9 cellular contexts compared by ENCODE assay signal in the genomic region with DNA sequence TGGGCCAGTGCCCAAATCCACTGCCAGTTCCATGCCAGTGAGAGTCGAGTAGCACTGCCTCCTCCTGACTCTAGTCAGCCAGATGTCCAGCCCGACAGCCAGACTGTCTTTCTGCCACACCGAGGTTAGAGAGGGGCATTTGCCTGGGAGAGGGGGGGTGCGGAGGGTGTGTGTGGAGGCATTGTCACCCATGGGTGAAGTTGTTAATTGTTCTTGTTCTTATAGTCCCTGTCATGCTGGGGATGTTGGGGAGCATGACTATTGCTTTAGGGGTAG. TPM values are rescaled to one million over a fixed set of nuclear protein-coding genes. Genes with fewer than 3 reads are reported as not detected.
DNase-seq lines count a peak whose midpoint lies in the region; ATAC-seq and TF ChIP-seq lines count a peak whose summit lies in the region.
"Had no signal": no experiment of that assay in that cellular context is flagged by ENCODE, and none has a peak within 500 bp of the region (broad histone marks: within the 10 kb centered on the region; RNA-seq: fewer than 3 reads in every experiment).

No MANE protein-coding gene starts in this region.

- peak overlapping the region; percentile 100 for H3K4me3 ChIP-seq in GM23338
- peak overlapping the region; percentile 67 to 76 for H3K4me3 ChIP-seq in gastroesophageal sphincter
- H3K4me3 ChIP-seq in skeletal muscle satellite cell (ENCODE audit: low read length), result peak overlapping the region; percentile 89

- WGBS in gastroesophageal sphincter (ENCODE audit: low coverage in 1 of 2), 2 donors, result 17% methylated on average over 1 of the region's 4 CpGs; no CpG with 5 or more reads in 1 of the 2 donors

- peaks cover 39% of the 10 kb centered on the region for H3K36me3 Mint-ChIP-seq in GM23338 (ENCODE audit: low read depth)
- H3K36me3 Mint-ChIP-seq in activated CD4-positive, alpha-beta memory T cell treated with anti-CD3 and anti-CD28 coated beads for 36 hours, result peaks cover 13% of the 10 kb centered on the region

- H2AFZ ChIP-seq in GM23338, result no peak overlapping the region

- CTCF ChIA-PET in activated CD4-positive, alpha-beta memory T cell treated with anti-CD3 and anti-CD28 coated beads for 36 hours (lab: Charles Lee), result interaction anchor here (0.6 to 6.2 kb wide), 6 partner anchors 11 to 146 kb away, joined by 3 to 82 read pairs (median 10); a partner anchor contains a TSS

- H3K27ac ChIP-seq in GM23338 (ENCODE audit: low read depth), result no peak overlapping the region
- H3K27ac ChIP-seq in gastroesophageal sphincter, result peak overlapping the region in 3 of 4 donors; percentile 90 to 96 (median 93)

- H3K9me3 ChIP-seq in gastroesophageal sphincter (no peaks in the 10 kb centered on the region), skeletal muscle satellite cell (replicated peaks; ENCODE audit: low read length) (no peaks in the 10 kb centered on the region)

- H3K9ac ChIP-seq in skeletal muscle satellite cell (ENCODE audit: low read depth, low read length), result peak overlapping the region; percentile 94

- H3K9me2 ChIP-seq in GM23338 (ENCODE audit: insufficient read depth), result no peaks in the 10 kb centered on the region

- peaks cover 30% of the 10 kb centered on the region for H4K20me1 ChIP-seq in GM23338 (replicated peaks; ENCODE audit: insufficient read depth)

- DNase-seq in GM23338 (ENCODE audit: low spot score) (no peak), iPS-NIHi7 (ENCODE audit: extremely low spot score) (no peak), DMS79 (lab: John Stamatoyannopoulos, UW) (no peak)
- DNase-seq in activated CD4-positive, alpha-beta memory T cell treated with anti-CD3 and anti-CD28 coated beads for 36 hours, result peak; percentile 7
- DNase-seq: NCI-H345 had no signal

- H3K4me2 ChIP-seq in GM23338, result peak overlapping the region; percentile 99
- H3K4me2 ChIP-seq in skeletal muscle satellite cell (ENCODE audit: low read length), result peak overlapping the region; percentile 89

- H3K9me3 Mint-ChIP-seq in GM23338, result no peaks in the 10 kb centered on the region
- H3K9me3 Mint-ChIP-seq in activated CD4-positive, alpha-beta memory T cell treated with anti-CD3 and anti-CD28 coated beads for 36 hours, result no peaks in the 10 kb centered on the region

- H3K27me3 Mint-ChIP-seq in GM23338 (ENCODE audit: insufficient read depth, low read depth, poor library complexity), result peaks cover 4% of the 10 kb centered on the region
- H3K27me3 Mint-ChIP-seq in activated CD4-positive, alpha-beta memory T cell treated with anti-CD3 and anti-CD28 coated beads for 36 hours, result no peaks in the 10 kb centered on the region

- H3K4me1 ChIP-seq in GM23338 (ENCODE audit: insufficient read depth) (peaks cover 30% of the 10 kb centered on the region), gastroesophageal sphincter (peaks cover 0 to 49% (median 29%) of the 10 kb centered on the region in 3 donors), skeletal muscle satellite cell (ENCODE audit: control insufficient read depth, insufficient read depth, low read length) (peaks cover 32% of the 10 kb centered on the region)

- H3K36me3 ChIP-seq in GM23338 (ENCODE audit: insufficient read depth) (peaks cover 8% of the 10 kb centered on the region), gastroesophageal sphincter (peaks cover 0 to 51% of the 10 kb centered on the region in 2 donors), skeletal muscle satellite cell (ENCODE audit: insufficient read depth, low read length) (peaks cover 43% of the 10 kb centered on the region)

- H3K27me3 ChIP-seq in GM23338 (ENCODE audit: insufficient read depth) (no peaks in the 10 kb centered on the region), gastroesophageal sphincter (no peaks in the 10 kb centered on the region), skeletal muscle satellite cell (ENCODE audit: control insufficient read depth, insufficient read depth, low read length) (no peaks in the 10 kb centered on the region)

- peak overlapping the region; percentile 90 for H3K4me3 Mint-ChIP-seq in GM23338
- H3K4me3 Mint-ChIP-seq in activated CD4-positive, alpha-beta memory T cell treated with anti-CD3 and anti-CD28 coated beads for 36 hours, result peak overlapping the region; percentile 93

- no peak overlapping the region for H3K27ac Mint-ChIP-seq in GM23338
- H3K27ac Mint-ChIP-seq in activated CD4-positive, alpha-beta memory T cell treated with anti-CD3 and anti-CD28 coated beads for 36 hours, result peak overlapping the region; percentile 88

- peaks cover 35% of the 10 kb centered on the region for H3K79me2 ChIP-seq in GM23338 (replicated peaks; ENCODE audit: insufficient read depth)

- TF ChIP-seq EP300 in gastroesophageal sphincter (IDR thresholded peaks at IDR 0.05), result no peak

- intact Hi-C loops in activated CD4-positive, alpha-beta memory T cell treated with anti-CD3 and anti-CD28 coated beads for 36 hours (cut with micrococcal nuclease), result no loop called here

- TF ChIP-seq POLR2A in gastroesophageal sphincter (IDR thresholded peaks at IDR 0.05), result no peak

- POLR2A ChIA-PET in activated CD4-positive, alpha-beta memory T cell treated with anti-CD3 and anti-CD28 coated beads for 36 hours (lab: Charles Lee), result interaction anchor here (2.9 to 3.1 kb wide), 2 partner anchors 14 to 18 kb away, joined by 11 to 20 read pairs; a partner anchor contains a TSS

- peaks cover 24% of the 10 kb centered on the region for H3K4me1 Mint-ChIP-seq in GM23338
- H3K4me1 Mint-ChIP-seq in activated CD4-positive, alpha-beta memory T cell treated with anti-CD3 and anti-CD28 coated beads for 36 hours (ENCODE audit: low read depth), result peaks cover 37% of the 10 kb centered on the region

- ATAC-seq in GM23338, result no peak
- ATAC-seq in gastroesophageal sphincter, result no peak
- no peak for ATAC-seq in GM21423 (IDR thresholded peaks at IDR 0.05; ENCODE audit: unreplicated experiment)
- ATAC-seq in HG03196 (IDR thresholded peaks at IDR 0.05; ENCODE audit: unreplicated experiment), result no peak

- TF ChIP-seq CTCF in GM23338 (conservative IDR thresholded peaks at IDR 0.05; ENCODE audit: low read depth in 2 of 2), result no peak
- TF ChIP-seq CTCF in gastroesophageal sphincter (IDR thresholded peaks at IDR 0.05), result no peak

- peaks cover 17% of the 10 kb centered on the region for H3F3A ChIP-seq in GM23338 (replicated peaks; ENCODE audit: low read depth)

TF ChIP-seq in GM23338, 12 proteins besides CTCF, POLR2A, EP300 and RAD21 (continues in another document):
- TF ChIP-seq POLR2AphosphoS5 (IDR thresholded peaks at IDR 0.05; ENCODE audit: low read depth), result no peak
- TF ChIP-seq EZH2 (IDR thresholded peaks at IDR 0.05; ENCODE audit: low read depth, unreplicated experiment), result no peak
- no peak for TF ChIP-seq JUNB (IDR thresholded peaks at IDR 0.05; ENCODE audit: unreplicated experiment)
- no peak for TF ChIP-seq ZNF331 (CRISPR knock-in tag; IDR thresholded peaks at IDR 0.05; ENCODE audit: low read depth)
- TF ChIP-seq EZH2phosphoT487 (IDR thresholded peaks at IDR 0.05; ENCODE audit: unreplicated experiment), result no peak

RNA-seq across cellular contexts. Expression of a gene that starts 1.1 kb away (rescaled TPM):
- 12.9 and 16.0 TPM in 2 replicates for total RNA-seq in GM23338 (2014; rRNA removed; shearing (Covaris generic))
- 2.7 and 2.8 TPM in 2 replicates for polyA plus RNA-seq in GM23338 (2016; fragmentation: Nextera tagmentation; extraction: Ambion mirVana)
- total RNA-seq in activated CD4-positive, alpha-beta memory T cell treated with anti-CD3 and anti-CD28 coated beads for 36 hours, result 10 to 100 TPM; 17.4 to 18.0 TPM
- 10 to 100 TPM; 19.7 to 34.4 (median 23.4) TPM for total RNA-seq in gastroesophageal sphincter
- total RNA-seq in skeletal muscle satellite cell (2012; rRNA removed), result 10.0 and 11.9 TPM in 2 replicates

RNA-seq across cellular contexts. Expression of a gene that starts 1.2 kb away (rescaled TPM):
- 80.1 and 80.2 TPM in 2 replicates for total RNA-seq in GM23338 (2014; rRNA removed; shearing (Covaris generic))
- 32.1 and 32.8 TPM in 2 replicates for polyA plus RNA-seq in GM23338 (2016; fragmentation: Nextera tagmentation; extraction: Ambion mirVana)
- 10 to 100 TPM; 30.4 to 30.7 TPM for total RNA-seq in activated CD4-positive, alpha-beta memory T cell treated with anti-CD3 and anti-CD28 coated beads for 36 hours
- 10 to 100 TPM; 35.3 to 81.1 (median 54.3) TPM for total RNA-seq in gastroesophageal sphincter
- total RNA-seq in skeletal muscle satellite cell (2012; rRNA removed), result 17.7 and 22.1 TPM in 2 replicates

RNA-seq across cellular contexts. Expression of a gene that starts 3.9 kb away (rescaled TPM):
- not detected in 2 replicates for total RNA-seq in GM23338 (2014; rRNA removed; shearing (Covaris generic))
- 0.57 and 0.81 TPM in 2 replicates for polyA plus RNA-seq in GM23338 (2016; fragmentation: Nextera tagmentation; extraction: Ambion mirVana)
- total RNA-seq in activated CD4-positive, alpha-beta memory T cell treated with anti-CD3 and anti-CD28 coated beads for 36 hours, result not detected
- total RNA-seq in gastroesophageal sphincter, result 1 to 10 TPM in 1 of 4 donors, not detected in 3; 2.0 TPM
- not detected in 2 replicates for total RNA-seq in skeletal muscle satellite cell (2012; rRNA removed)

RNA-seq across cellular contexts. Expression of a gene that starts 17.7 kb away (rescaled TPM):
- 24.9 and 32.4 TPM in 2 replicates for total RNA-seq in GM23338 (2014; rRNA removed; shearing (Covaris generic))
- polyA plus RNA-seq in GM23338 (2016; fragmentation: Nextera tagmentation; extraction: Ambion mirVana), result 19.2 and 20.3 TPM in 2 replicates
- total RNA-seq in activated CD4-positive, alpha-beta memory T cell treated with anti-CD3 and anti-CD28 coated beads for 36 hours, result 10 to 100 TPM; 27.7 to 29.9 TPM
- total RNA-seq in gastroesophageal sphincter, result 100 to 1,000 TPM in 1 of 4 donors, 10 to 100 TPM in 3; 75.0 to 104 (median 83.7) TPM
- 72.5 and 82.8 TPM in 2 replicates for total RNA-seq in skeletal muscle satellite cell (2012; rRNA removed)

RNA-seq across cellular contexts. Expression of a gene that starts 18.2 kb away (rescaled TPM):
- 116 and 120 TPM in 2 replicates for total RNA-seq in GM23338 (2014; rRNA removed; shearing (Covaris generic))
- 21.5 and 26.0 TPM in 2 replicates for polyA plus RNA-seq in GM23338 (2016; fragmentation: Nextera tagmentation; extraction: Ambion mirVana)
- total RNA-seq in activated CD4-positive, alpha-beta memory T cell treated with anti-CD3 and anti-CD28 coated beads for 36 hours, result 100 to 1,000 TPM; 285 to 287 TPM
- total RNA-seq in gastroesophageal sphincter, result 1,000 to 10,000 TPM in 3 of 4 donors, 100 to 1,000 TPM in 1; 888 to 1,583 (median 1,047) TPM
- total RNA-seq in skeletal muscle satellite cell (2012; rRNA removed), result 250 and 282 TPM in 2 replicates
